1 cellular context compared by ENCODE assay signal in genomic region chr11:119206512-119207299, GRCh38.
TF ChIP-seq lines count a peak whose summit lies in the region.

No MANE protein-coding gene starts in this region.

TF ChIP-seq in endothelial cell of umbilical vein, 7 proteins besides CTCF, POLR2A, EP300 and RAD21:
- no peak for TF ChIP-seq GATA2 (IDR thresholded peaks at IDR 0.05; ENCODE audit: insufficient read depth, insufficient read length, low read depth, low read length)
- TF ChIP-seq POLR2AphosphoS5 (IDR thresholded peaks at IDR 0.05; ENCODE audit: insufficient read depth, low read depth, low read length) = no peak
- TF ChIP-seq JUN (IDR thresholded peaks at IDR 0.05; ENCODE audit: borderline replicate concordance, insufficient read depth, insufficient read length, low read depth) = no peak
- TF ChIP-seq, protein P1, sequence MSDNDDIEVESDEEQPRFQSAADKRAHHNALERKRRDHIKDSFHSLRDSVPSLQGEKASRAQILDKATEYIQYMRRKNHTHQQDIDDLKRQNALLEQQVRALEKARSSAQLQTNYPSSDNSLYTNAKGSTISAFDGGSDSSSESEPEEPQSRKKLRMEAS (IDR thresholded peaks at IDR 0.05; ENCODE audit: insufficient read depth, insufficient read length) = no peak
- TF ChIP-seq FOS (IDR thresholded peaks at IDR 0.05; ENCODE audit: borderline replicate concordance, insufficient read depth, low read length) = no peak
- TF ChIP-seq EZH2 (IDR thresholded peaks at IDR 0.05; ENCODE audit: borderline replicate concordance, low read depth, low read length, severe bottlenecking) = no peak
- no peak for TF ChIP-seq MYC (IDR thresholded peaks at IDR 0.05; ENCODE audit: low read depth, low read length)
